ENCODE assay signal across 9 cellular contexts in genomic region chr11:112292785-112293407, GRCh38. TPM values are rescaled to one million over a fixed set of nuclear protein-coding genes. Genes with fewer than 3 reads are reported as not detected.
DNase-seq lines count a peak whose midpoint lies in the region; ATAC-seq and TF ChIP-seq lines count a peak whose summit lies in the region.
"Had no signal": no experiment of that assay in that cellular context is flagged by ENCODE, and none has a peak within 500 bp of the region (broad histone marks: within the 10 kb centered on the region; RNA-seq: fewer than 3 reads in every experiment).

No MANE protein-coding gene starts in this region.

- DNase-seq in GF-D8 (lab: John Stamatoyannopoulos, UW) = peak; percentile 41
- peak; percentile 38 for DNase-seq in NCI-H460 (ENCODE audit: extremely low read depth, low read depth)
- DNase-seq in epithelial cell of proximal tubule (ENCODE audit: low read depth) = peak; percentile 80
- DNase-seq in renal cortical epithelial cell (ENCODE audit: low read depth) = peak; percentile 94
- no peak for DNase-seq in 8988T
- no peak for DNase-seq in NCI-H2107 treated with DMSO at 0.1 percent for 48 hours (lab: John Stamatoyannopoulos, UW; ENCODE audit: unreplicated experiment)
- DNase-seq in retina = no peak
- DNase-seq: glutamatergic neuron had no signal

- no peak for ATAC-seq in HG03442 (IDR thresholded peaks at IDR 0.05; ENCODE audit: unreplicated experiment)

- TF ChIP-seq CTCF in epithelial cell of proximal tubule (conservative IDR thresholded peaks at IDR 0.05; ENCODE audit: low read depth, low read length) = no peak

- H3K4me3 ChIP-seq in epithelial cell of proximal tubule (ENCODE audit: low read depth, low read length) = no peak overlapping the region

RNA-seq across cellular contexts. Expression of gene PLET1, which starts 32.2 kb away (rescaled TPM):
- not detected in 2 replicates for total RNA-seq in NCI-H460 (2014; rRNA removed; shearing (Covaris generic))
- not detected in 2 replicates for polyA plus RNA-seq in NCI-H460 (2014; cell fraction: nucleus; rRNA removed)
- total RNA-seq in epithelial cell of proximal tubule (not detected in 2 replicates), renal cortical epithelial cell (not detected in 2 replicates)

Comparison
In these comparisons a context has a peak if more than half of its experiments do, and no peak if none do; other contexts are left out.
1. DNase-seq: peak in GF-D8 (single experiment), NCI-H460 (single experiment), epithelial cell of proximal tubule (single experiment) and renal cortical epithelial cell (single experiment); none in 8988T (single experiment), NCI-H2107 treated with DMSO at 0.1 percent for 48 hours (single experiment) and retina (single experiment).